1 cellular context compared by ENCODE assay signal in genomic region chr12:83197483-83197914, GRCh38.
TF ChIP-seq lines count a peak whose summit lies in the region.

No MANE protein-coding gene starts in this region.

TF ChIP-seq in GM23338, 12 proteins besides CTCF, POLR2A, EP300 and RAD21 (continued from another document):
- TF ChIP-seq, protein P1, sequence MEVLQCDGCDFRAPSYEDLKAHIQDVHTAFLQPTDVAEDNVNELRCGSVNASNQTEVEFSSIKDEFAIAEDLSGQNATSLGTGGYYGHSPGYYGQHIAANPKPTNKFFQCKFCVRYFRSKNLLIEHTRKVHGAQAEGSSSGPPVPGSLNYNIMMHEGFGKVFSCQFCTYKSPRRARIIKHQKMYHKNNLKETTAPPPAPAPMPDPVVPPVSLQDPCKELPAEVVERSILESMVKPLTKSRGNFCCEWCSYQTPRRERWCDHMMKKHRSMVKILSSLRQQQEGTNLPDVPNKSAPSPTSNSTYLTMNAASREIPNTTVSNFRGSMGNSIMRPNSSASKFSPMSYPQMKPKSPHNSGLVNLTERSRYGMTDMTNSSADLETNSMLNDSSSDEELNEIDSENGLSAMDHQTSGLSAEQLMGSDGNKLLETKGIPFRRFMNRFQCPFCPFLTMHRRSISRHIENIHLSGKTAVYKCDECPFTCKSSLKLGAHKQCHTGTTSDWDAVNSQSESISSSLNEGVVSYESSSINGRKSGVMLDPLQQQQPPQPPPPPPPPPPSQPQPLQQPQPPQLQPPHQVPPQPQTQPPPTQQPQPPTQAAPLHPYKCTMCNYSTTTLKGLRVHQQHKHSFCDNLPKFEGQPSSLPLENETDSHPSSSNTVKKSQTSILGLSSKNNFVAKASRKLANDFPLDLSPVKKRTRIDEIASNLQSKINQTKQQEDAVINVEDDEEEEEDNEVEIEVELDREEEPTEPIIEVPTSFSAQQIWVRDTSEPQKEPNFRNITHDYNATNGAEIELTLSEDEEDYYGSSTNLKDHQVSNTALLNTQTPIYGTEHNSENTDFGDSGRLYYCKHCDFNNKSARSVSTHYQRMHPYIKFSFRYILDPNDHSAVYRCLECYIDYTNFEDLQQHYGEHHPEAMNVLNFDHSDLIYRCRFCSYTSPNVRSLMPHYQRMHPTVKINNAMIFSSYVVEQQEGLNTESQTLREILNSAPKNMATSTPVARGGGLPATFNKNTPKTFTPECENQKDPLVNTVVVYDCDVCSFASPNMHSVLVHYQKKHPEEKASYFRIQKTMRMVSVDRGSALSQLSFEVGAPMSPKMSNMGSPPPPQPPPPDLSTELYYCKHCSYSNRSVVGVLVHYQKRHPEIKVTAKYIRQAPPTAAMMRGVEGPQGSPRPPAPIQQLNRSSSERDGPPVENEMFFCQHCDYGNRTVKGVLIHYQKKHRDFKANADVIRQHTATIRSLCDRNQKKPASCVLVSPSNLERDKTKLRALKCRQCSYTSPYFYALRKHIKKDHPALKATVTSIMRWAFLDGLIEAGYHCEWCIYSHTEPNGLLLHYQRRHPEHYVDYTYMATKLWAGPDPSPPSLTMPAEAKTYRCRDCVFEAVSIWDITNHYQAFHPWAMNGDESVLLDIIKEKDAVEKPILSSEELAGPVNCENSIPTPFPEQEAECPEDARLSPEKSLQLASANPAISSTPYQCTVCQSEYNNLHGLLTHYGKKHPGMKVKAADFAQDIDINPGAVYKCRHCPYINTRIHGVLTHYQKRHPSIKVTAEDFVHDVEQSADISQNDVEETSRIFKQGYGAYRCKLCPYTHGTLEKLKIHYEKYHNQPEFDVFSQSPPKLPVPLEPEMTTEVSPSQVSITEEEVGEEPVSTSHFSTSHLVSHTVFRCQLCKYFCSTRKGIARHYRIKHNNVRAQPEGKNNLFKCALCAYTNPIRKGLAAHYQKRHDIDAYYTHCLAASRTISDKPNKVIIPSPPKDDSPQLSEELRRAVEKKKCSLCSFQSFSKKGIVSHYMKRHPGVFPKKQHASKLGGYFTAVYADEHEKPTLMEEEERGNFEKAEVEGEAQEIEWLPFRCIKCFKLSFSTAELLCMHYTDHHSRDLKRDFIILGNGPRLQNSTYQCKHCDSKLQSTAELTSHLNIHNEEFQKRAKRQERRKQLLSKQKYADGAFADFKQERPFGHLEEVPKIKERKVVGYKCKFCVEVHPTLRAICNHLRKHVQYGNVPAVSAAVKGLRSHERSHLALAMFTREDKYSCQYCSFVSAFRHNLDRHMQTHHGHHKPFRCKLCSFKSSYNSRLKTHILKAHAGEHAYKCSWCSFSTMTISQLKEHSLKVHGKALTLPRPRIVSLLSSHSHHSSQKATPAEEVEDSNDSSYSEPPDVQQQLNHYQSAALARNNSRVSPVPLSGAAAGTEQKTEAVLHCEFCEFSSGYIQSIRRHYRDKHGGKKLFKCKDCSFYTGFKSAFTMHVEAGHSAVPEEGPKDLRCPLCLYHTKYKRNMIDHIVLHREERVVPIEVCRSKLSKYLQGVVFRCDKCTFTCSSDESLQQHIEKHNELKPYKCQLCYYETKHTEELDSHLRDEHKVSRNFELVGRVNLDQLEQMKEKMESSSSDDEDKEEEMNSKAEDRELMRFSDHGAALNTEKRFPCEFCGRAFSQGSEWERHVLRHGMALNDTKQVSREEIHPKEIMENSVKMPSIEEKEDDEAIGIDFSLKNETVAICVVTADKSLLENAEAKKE (CRISPR knock-in tag; IDR thresholded peaks at IDR 0.05), result peak; percentile 46; the same call in 1 of the 2 replicates
